In the genomic region with DNA sequence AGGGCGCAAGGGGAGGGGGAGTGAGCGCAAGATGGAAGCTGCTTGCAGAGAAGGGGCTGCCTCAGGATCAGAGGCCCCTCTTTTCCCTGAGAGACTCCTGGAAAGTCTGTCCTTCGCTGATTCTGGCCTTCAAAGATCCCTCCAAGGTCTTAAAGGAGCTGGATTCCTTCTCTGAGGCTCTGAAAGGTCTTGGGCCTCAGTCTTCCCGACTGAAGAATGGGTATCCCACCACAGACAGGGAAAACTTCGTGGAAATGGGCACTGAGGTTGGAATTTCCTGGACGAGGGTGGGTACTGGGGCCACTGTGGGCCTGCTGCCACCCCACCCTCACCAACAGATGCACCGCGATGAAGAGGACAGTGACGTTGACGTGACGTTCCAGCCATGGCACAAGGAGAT, we compare ENCODE assay signal across 19 cellular contexts. TPM values are rescaled to one million over a fixed set of nuclear protein-coding genes. Genes with fewer than 3 reads are reported as not detected.
"Had no signal": no experiment of that assay in that cellular context is flagged by ENCODE, and none has a peak within 500 bp of the region (broad histone marks: within the 10 kb centered on the region; RNA-seq: fewer than 3 reads in every experiment).

No MANE protein-coding gene starts in this region.

- H3K27me3 Mint-ChIP-seq: activated B cell treated with CpG ODN at 0.5 μM for 24 hours; activated naive CD8-positive, alpha-beta T cell treated with anti-CD3 and anti-CD28 coated beads, Interleukin-2, amount 50 U/mL, for 24 hours had no signal

- DNase-seq: activated B cell treated with CpG ODN at 0.5 μM for 24 hours; activated CD4-positive, alpha-beta T cell treated with anti-CD3 and anti-CD28 coated beads, Interleukin-2, amount 10 ng/mL, durations not matched to agents 24 days and 14 days; activated CD8-positive, alpha-beta memory T cell treated with anti-CD3 and anti-CD28 coated beads, Interleukin-2, amount 50 U/mL, for 4 hours; activated CD8-positive, alpha-beta T cell treated with anti-CD3 and anti-CD28 coated beads, Interleukin-2, amount 10 ng/mL, durations not matched to agents 7 days and 5 days; activated naive CD4-positive, alpha-beta T cell; activated naive CD8-positive, alpha-beta T cell treated with anti-CD3 and anti-CD28 coated beads, Interleukin-2, amount 50 U/mL, for 24 hours; aorta; heart right ventricle; retina; stimulated activated CD4-positive, alpha-beta T cell treated with anti-CD3 and anti-CD28 coated beads, Interleukin-4, amount 100 ng/mL, for 1 hour; stimulated activated naive CD8-positive, alpha-beta T cell treated with anti-CD3 and anti-CD28 coated beads, Interleukin-15, Interleukin-2, amounts not matched to agents 100 U/mL and 50 U/mL, for 24 hours; T-helper 2 cell; transverse colon had no signal

- ATAC-seq: activated CD8-positive, alpha-beta T cell treated with anti-CD3 and anti-CD28 coated beads, Interleukin-2, amount 10 ng/mL, durations not matched to agents 7 days and 5 days; activated naive CD8-positive, alpha-beta T cell treated with anti-CD3 and anti-CD28 coated beads, Interleukin-2, amount 50 U/mL, for 24 hours; heart right ventricle; pancreas; stimulated activated naive CD8-positive, alpha-beta T cell treated with anti-CD3 and anti-CD28 coated beads, Interleukin-15, Interleukin-2, amounts not matched to agents 100 U/mL and 50 U/mL, for 24 hours had no signal

- H3K27ac Mint-ChIP-seq: activated B cell treated with CpG ODN at 0.5 μM for 24 hours; activated CD4-positive, alpha-beta T cell treated with anti-CD3 and anti-CD28 coated beads, Interleukin-2, amount 10 ng/mL, durations not matched to agents 24 days and 14 days; activated CD8-positive, alpha-beta T cell treated with anti-CD3 and anti-CD28 coated beads, Interleukin-2, amount 10 ng/mL, durations not matched to agents 7 days and 5 days; activated naive CD8-positive, alpha-beta T cell treated with anti-CD3 and anti-CD28 coated beads, Interleukin-2, amount 50 U/mL, for 24 hours had no signal

- H3K4me3 Mint-ChIP-seq: activated B cell treated with CpG ODN at 0.5 μM for 24 hours; activated CD4-positive, alpha-beta T cell treated with anti-CD3 and anti-CD28 coated beads, Interleukin-2, amount 10 ng/mL, durations not matched to agents 24 days and 14 days; activated CD8-positive, alpha-beta T cell treated with anti-CD3 and anti-CD28 coated beads, Interleukin-2, amount 10 ng/mL, durations not matched to agents 7 days and 5 days; activated naive CD8-positive, alpha-beta T cell treated with anti-CD3 and anti-CD28 coated beads, Interleukin-2, amount 50 U/mL, for 24 hours had no signal

- FAIRE-seq: frontal cortex, pancreas, TTC549 had no signal

- H3K9me3 Mint-ChIP-seq: activated CD4-positive, alpha-beta T cell treated with anti-CD3 and anti-CD28 coated beads, Interleukin-2, amount 10 ng/mL, durations not matched to agents 24 days and 14 days; activated naive CD8-positive, alpha-beta T cell treated with anti-CD3 and anti-CD28 coated beads, Interleukin-2, amount 50 U/mL, for 24 hours had no signal

- H3K27ac ChIP-seq: breast epithelium, heart right ventricle, pancreas, transverse colon had no signal

RNA-seq across cellular contexts. Expression of a gene that starts 3.5 kb away (rescaled TPM):
- total RNA-seq: activated B cell treated with CpG ODN at 0.5 μM for 24 hours; activated CD4-positive, alpha-beta T cell treated with anti-CD3 and anti-CD28 coated beads, Interleukin-2, amount 10 ng/mL, durations not matched to agents 24 days and 14 days; dermis microvascular lymphatic vessel endothelial cell; epithelial cell of proximal tubule; frontal cortex; transverse colon had no signal

RNA-seq across cellular contexts. Expression of a gene that starts 5.6 kb away (rescaled TPM):
- total RNA-seq: activated B cell treated with CpG ODN at 0.5 μM for 24 hours; activated CD4-positive, alpha-beta T cell treated with anti-CD3 and anti-CD28 coated beads, Interleukin-2, amount 10 ng/mL, durations not matched to agents 24 days and 14 days; dermis microvascular lymphatic vessel endothelial cell; epithelial cell of proximal tubule; frontal cortex; transverse colon had no signal
